Comparison of ENCODE assay signal across 8 cellular contexts in genomic region chr1:41662061-41662655, GRCh38.
A peak's percentile ranks its signal among the peaks of the same experiment; 100 is the strongest.
DNase-seq lines count a peak whose midpoint lies in the region; ATAC-seq and TF ChIP-seq lines count a peak whose summit lies in the region.

No MANE protein-coding gene starts in this region.

- peak overlapping the region; percentile 81 for H3K27ac ChIP-seq in effector memory CD4-positive, alpha-beta T cell (ENCODE audit: insufficient read depth, low read length, poor library complexity, severe bottlenecking)

- CTCF ChIA-PET in activated CD8-positive, alpha-beta T cell treated with anti-CD3 and anti-CD28 coated beads for 36 hours (lab: Charles Lee), result interaction anchor here (0.7 kb wide), 2 partner anchors 9 to 11 kb away, joined by 3 read pairs; no protein-coding TSS in a partner anchor

- no peaks in the 10 kb centered on the region for H3K27me3 ChIP-seq in effector memory CD4-positive, alpha-beta T cell (replicated peaks; ENCODE audit: control insufficient read depth, insufficient read depth, low read length, poor library complexity, severe bottlenecking)

- DNase-seq in GM12864 (ENCODE audit: low read depth), result no peak
- peak; percentile 48 for DNase-seq in HCEC 1CT
- peak; percentile 46 for DNase-seq in NCI-H1694 treated with DMSO at 0.1 percent for 48 hours (lab: John Stamatoyannopoulos, UW)
- DNase-seq in activated CD8-positive, alpha-beta T cell treated with anti-CD3 and anti-CD28 coated beads for 36 hours, result peak; percentile 88
- DNase-seq in effector memory CD4-positive, alpha-beta T cell, result peak; percentile 55 to 69 (median 63)
- peak; percentile 40 to 65 for DNase-seq in mesothelial cell of epicardium (ENCODE audit: low spot score in 2 of 2, unreplicated experiment in 2 of 2)
- peak; percentile 35 to 61 for DNase-seq in stimulated activated CD8-positive, alpha-beta memory T cell treated with anti-CD3 and anti-CD28 coated beads, Interleukin-4, amount 100 ng/mL, for 1 hour (ENCODE audit: low read depth in 2 of 2, low spot score in 1 of 2)
- no peak for DNase-seq in cerebellar nuclear complex (lab: John Stamatoyannopoulos, UW)

- no peaks in the 10 kb centered on the region for H3K9me3 ChIP-seq in effector memory CD4-positive, alpha-beta T cell (ENCODE audit: control insufficient read depth, low read length)

- H3K4me3 Mint-ChIP-seq in activated CD8-positive, alpha-beta T cell treated with anti-CD3 and anti-CD28 coated beads for 36 hours, result peak overlapping the region; percentile 96
- peak overlapping the region; percentile 39 for H3K4me3 Mint-ChIP-seq in mesothelial cell of epicardium

- peaks cover 24% of the 10 kb centered on the region for H3K4me1 ChIP-seq in effector memory CD4-positive, alpha-beta T cell (ENCODE audit: control insufficient read depth, insufficient read depth, low read length, poor library complexity, severe bottlenecking)

- H3K27ac Mint-ChIP-seq in activated CD8-positive, alpha-beta T cell treated with anti-CD3 and anti-CD28 coated beads for 36 hours, result peak overlapping the region; percentile 65
- no peak overlapping the region for H3K27ac Mint-ChIP-seq in mesothelial cell of epicardium

- H3K27me3 Mint-ChIP-seq in activated CD8-positive, alpha-beta T cell treated with anti-CD3 and anti-CD28 coated beads for 36 hours, result no peaks in the 10 kb centered on the region
- H3K27me3 Mint-ChIP-seq in mesothelial cell of epicardium (ENCODE audit: low read depth), result peaks cover 36% of the 10 kb centered on the region

- H3K36me3 ChIP-seq in effector memory CD4-positive, alpha-beta T cell (ENCODE audit: control insufficient read depth, insufficient read depth, low read length), result no peaks in the 10 kb centered on the region

- peak overlapping the region; percentile 79 for H3K4me3 ChIP-seq in GM12864 (ENCODE audit: low read depth, low read length)
- H3K4me3 ChIP-seq in effector memory CD4-positive, alpha-beta T cell (ENCODE audit: insufficient read depth, low read depth, low read length, poor library complexity, severe bottlenecking), result peak overlapping the region; percentile 53

- POLR2A ChIA-PET in activated CD8-positive, alpha-beta T cell treated with anti-CD3 and anti-CD28 coated beads for 36 hours (lab: Charles Lee), result interaction anchor here (0.6 to 2.3 kb wide), 9 partner anchors 11 to 77 kb away, joined by 3 to 14 read pairs (median 4); no protein-coding TSS in a partner anchor

- TF ChIP-seq CTCF in GM12864 (IDR thresholded peaks at IDR 0.05; ENCODE audit: low read depth, low read length, missing control alignments), result no peak
- TF ChIP-seq CTCF in activated CD8-positive, alpha-beta T cell treated with anti-CD3 and anti-CD28 coated beads for 36 hours (IDR thresholded peaks at IDR 0.05), result no peak
- TF ChIP-seq CTCF in mesothelial cell of epicardium (IDR thresholded peaks at IDR 0.05; ENCODE audit: unreplicated experiment), result no peak

- H3K9me3 Mint-ChIP-seq in activated CD8-positive, alpha-beta T cell treated with anti-CD3 and anti-CD28 coated beads for 36 hours, result no peaks in the 10 kb centered on the region
- H3K9me3 Mint-ChIP-seq in mesothelial cell of epicardium, result no peaks in the 10 kb centered on the region

- peaks cover 73% of the 10 kb centered on the region for H3K4me1 Mint-ChIP-seq in activated CD8-positive, alpha-beta T cell treated with anti-CD3 and anti-CD28 coated beads for 36 hours (ENCODE audit: low read depth)
- H3K4me1 Mint-ChIP-seq in mesothelial cell of epicardium, result peaks cover 35% of the 10 kb centered on the region

- ATAC-seq in activated CD8-positive, alpha-beta T cell treated with anti-CD3 and anti-CD28 coated beads for 36 hours, result peak; percentile 75

- peaks cover 35% of the 10 kb centered on the region for H3K36me3 Mint-ChIP-seq in activated CD8-positive, alpha-beta T cell treated with anti-CD3 and anti-CD28 coated beads for 36 hours (ENCODE audit: low read depth)
- no peaks in the 10 kb centered on the region for H3K36me3 Mint-ChIP-seq in mesothelial cell of epicardium

- intact Hi-C loops in activated CD8-positive, alpha-beta T cell treated with anti-CD3 and anti-CD28 coated beads for 36 hours (cut with micrococcal nuclease), result loop anchor here (5.0 to 10.0 kb wide), 2 partner anchors 145 to 203 kb away; no protein-coding TSS in a partner anchor

Comparison
In these comparisons a context has a peak if more than half of its experiments do, and no peak if none do; other contexts are left out.
1. DNase-seq: peak in HCEC 1CT (single experiment), NCI-H1694 treated with DMSO at 0.1 percent for 48 hours (single experiment), activated CD8-positive, alpha-beta T cell treated with anti-CD3 and anti-CD28 coated beads for 36 hours (single experiment), effector memory CD4-positive, alpha-beta T cell (3 of 3), mesothelial cell of epicardium (2 of 2) and stimulated activated CD8-positive, alpha-beta memory T cell treated with anti-CD3 and anti-CD28 coated beads, Interleukin-4, amount 100 ng/mL, for 1 hour (2 of 2); none in GM12864 (single experiment) and cerebellar nuclear complex (0 of 2).